In genomic region chr9:20398511-20399338, GRCh38 we compare ENCODE assay signal across 30 cellular contexts.
DNase-seq lines count a peak whose midpoint lies in the region; ATAC-seq and TF ChIP-seq lines count a peak whose summit lies in the region.
"Had no signal": no experiment of that assay in that cellular context is flagged by ENCODE, and none has a peak within 500 bp of the region (broad histone marks: within the 10 kb centered on the region; RNA-seq: fewer than 3 reads in every experiment).

No MANE protein-coding gene starts in this region.

- DNase-seq in activated T-cell treated with anti-CD3 and anti-CD28 coated beads, Interleukin-2, amount 50 U/mL, for 72 hours = no peak
- no peak for DNase-seq in activated T-cell treated with anti-CD3 and anti-CD28 coated beads, Interleukin-2, amount 50 U/mL, for 24 hours
- DNase-seq in KBM-7 (peak; percentile 48), NCI-H2171 (lab: John Stamatoyannopoulos, UW) (no peak), type B pancreatic cell (ENCODE audit: extremely low spot score, unreplicated experiment) (no peak), NCI-H345 (lab: John Stamatoyannopoulos, UW) (no peak)
- DNase-seq in activated CD8-positive, alpha-beta T cell treated with anti-CD3 and anti-CD28 coated beads for 36 hours = no peak
- no peak for DNase-seq in naive thymus-derived CD4-positive, alpha-beta T cell
- DNase-seq: activated CD4-positive, alpha-beta T cell treated with anti-CD3 and anti-CD28 coated beads for 1 hour; BE2C; Caco-2; effector CD8-positive, alpha-beta T cell; foreskin melanocyte; H7; immature natural killer cell; left lung; mesendoderm; NCI-H2029; NCI-H446; pancreas; stimulated activated CD4-positive, alpha-beta T cell treated with anti-CD3 and anti-CD28 coated beads, Interleukin-2, amount 100 ng/mL, for 24 hours had no signal

- ATAC-seq in activated T-cell treated with anti-CD3 and anti-CD28 coated beads, Interleukin-2, amount 50 U/mL, for 72 hours (replicated peaks in 1 of 2) = no peak
- ATAC-seq in activated CD8-positive, alpha-beta T cell treated with anti-CD3 and anti-CD28 coated beads for 36 hours = no peak
- ATAC-seq in naive thymus-derived CD4-positive, alpha-beta T cell = peak; percentile 26
- ATAC-seq: A549; esophagus mucosa; left lung; natural killer cell treated with Interleukin-12 subunit alpha and Interleukin-12 subunit beta and Interleukin-15 and Interleukin-18, amount 100 ng/mL, for 72 hours; pancreas; Right ventricle myocardium inferior had no signal

- no peaks in the 10 kb centered on the region for H3K9me3 ChIP-seq in naive thymus-derived CD4-positive, alpha-beta T cell (ENCODE audit: control insufficient read depth in 2 of 3, low read length in 3 of 3)
- H3K9me3 ChIP-seq: A549, BE2C, Caco-2, left lung, pancreas, vagina had no signal

- peak overlapping the region in 1 of 2 donors; percentile 11 for H3K4me3 Mint-ChIP-seq in activated T-cell treated with anti-CD3 and anti-CD28 coated beads, Interleukin-2, amount 50 U/mL, for 72 hours
- no peak overlapping the region for H3K4me3 Mint-ChIP-seq in activated T-cell treated with anti-CD3 and anti-CD28 coated beads, Interleukin-2, amount 50 U/mL, for 24 hours
- H3K4me3 Mint-ChIP-seq in activated CD8-positive, alpha-beta T cell treated with anti-CD3 and anti-CD28 coated beads for 36 hours = no peak overlapping the region
- peak overlapping the region; percentile 33 to 85 (median 71) for H3K4me3 Mint-ChIP-seq in naive thymus-derived CD4-positive, alpha-beta T cell
- no peak overlapping the region for H3K4me3 Mint-ChIP-seq in type B pancreatic cell
- H3K4me3 Mint-ChIP-seq: activated T-helper 1 cell treated with anti-CD3 and anti-CD28 coated beads, Interleukin-12 subunit alpha, Interleukin-12 subunit beta, Interleukin-2, Interleukin-4 antibody, amounts not matched to agents 30 ng/mL and 10 ng/mL and 1 ng/mL, durations not matched to agents 14 hours and 24 hours and 36 hours; brain; immature natural killer cell; natural killer cell treated with Interleukin-12 subunit alpha and Interleukin-12 subunit beta and Interleukin-15 and Interleukin-18, amount 100 ng/mL, for 72 hours had no signal

- H3K4me1 ChIP-seq in naive thymus-derived CD4-positive, alpha-beta T cell (ENCODE audit: control insufficient read depth in 2 of 2, insufficient read depth in 2 of 2, low read length in 2 of 2) = peaks cover 0 to 62% of the 10 kb centered on the region in 2 donors
- H3K4me1 ChIP-seq: BE2C, left lung, pancreas, vagina had no signal

- in situ Hi-C loops in KBM-7 (cut with MboI; ENCODE audit: low pct_unique_long_range_greater_than_20kb, low sequenced_read_pairs) = no loop called here

- peaks cover 64% of the 10 kb centered on the region for H3K4me1 Mint-ChIP-seq in activated T-cell treated with anti-CD3 and anti-CD28 coated beads, Interleukin-2, amount 50 U/mL, for 72 hours (ENCODE audit: low read depth)
- peaks cover 79% of the 10 kb centered on the region for H3K4me1 Mint-ChIP-seq in activated T-cell treated with anti-CD3 and anti-CD28 coated beads, Interleukin-2, amount 50 U/mL, for 24 hours (ENCODE audit: low read depth)
- peaks cover 58% of the 10 kb centered on the region for H3K4me1 Mint-ChIP-seq in activated CD8-positive, alpha-beta T cell treated with anti-CD3 and anti-CD28 coated beads for 36 hours (ENCODE audit: low read depth)
- H3K4me1 Mint-ChIP-seq in naive thymus-derived CD4-positive, alpha-beta T cell = peaks cover 41 to 98% (median 89%) of the 10 kb centered on the region in 7 donors
- H3K4me1 Mint-ChIP-seq in type B pancreatic cell (ENCODE audit: unreplicated experiment) = peaks cover 16% of the 10 kb centered on the region

- peak overlapping the region; percentile 48 for H3K27ac Mint-ChIP-seq in activated T-cell treated with anti-CD3 and anti-CD28 coated beads, Interleukin-2, amount 50 U/mL, for 72 hours
- no peak overlapping the region for H3K27ac Mint-ChIP-seq in activated T-cell treated with anti-CD3 and anti-CD28 coated beads, Interleukin-2, amount 50 U/mL, for 24 hours
- peak overlapping the region; percentile 53 for H3K27ac Mint-ChIP-seq in activated CD8-positive, alpha-beta T cell treated with anti-CD3 and anti-CD28 coated beads for 36 hours
- peak overlapping the region; percentile 47 to 97 (median 90) for H3K27ac Mint-ChIP-seq in naive thymus-derived CD4-positive, alpha-beta T cell
- no peak overlapping the region for H3K27ac Mint-ChIP-seq in type B pancreatic cell
- H3K27ac Mint-ChIP-seq: activated T-helper 1 cell treated with anti-CD3 and anti-CD28 coated beads, Interleukin-12 subunit alpha, Interleukin-12 subunit beta, Interleukin-2, Interleukin-4 antibody, amounts not matched to agents 30 ng/mL and 10 ng/mL and 1 ng/mL, durations not matched to agents 14 hours and 24 hours and 36 hours; immature natural killer cell; natural killer cell treated with Interleukin-12 subunit alpha and Interleukin-12 subunit beta and Interleukin-15 and Interleukin-18, amount 100 ng/mL, for 72 hours had no signal

- H3K36me3 ChIP-seq in naive thymus-derived CD4-positive, alpha-beta T cell (ENCODE audit: control insufficient read depth in 2 of 3, insufficient read depth in 3 of 3, low read length in 3 of 3) = no peaks in the 10 kb centered on the region
- H3K36me3 ChIP-seq: BE2C, left lung, pancreas, vagina had no signal

- H3K27ac ChIP-seq in naive thymus-derived CD4-positive, alpha-beta T cell (ENCODE audit: low read depth, low read length) = peak overlapping the region; percentile 32
- H3K27ac ChIP-seq: A549, hepatocyte, left lung, pancreas, vagina had no signal

- H3K27me3 ChIP-seq in naive thymus-derived CD4-positive, alpha-beta T cell (ENCODE audit: control insufficient read depth in 2 of 2, insufficient read depth in 2 of 2, low read length in 2 of 2) = no peaks in the 10 kb centered on the region
- H3K27me3 ChIP-seq: BE2C, hepatocyte, left lung, pancreas, vagina had no signal

- no peaks in the 10 kb centered on the region for H3K27me3 Mint-ChIP-seq in activated T-cell treated with anti-CD3 and anti-CD28 coated beads, Interleukin-2, amount 50 U/mL, for 72 hours (ENCODE audit: low read depth)
- no peaks in the 10 kb centered on the region for H3K27me3 Mint-ChIP-seq in activated T-cell treated with anti-CD3 and anti-CD28 coated beads, Interleukin-2, amount 50 U/mL, for 24 hours
- H3K27me3 Mint-ChIP-seq in activated CD8-positive, alpha-beta T cell treated with anti-CD3 and anti-CD28 coated beads for 36 hours = no peaks in the 10 kb centered on the region
- H3K27me3 Mint-ChIP-seq in naive thymus-derived CD4-positive, alpha-beta T cell = no peaks in the 10 kb centered on the region
- H3K27me3 Mint-ChIP-seq in type B pancreatic cell = no peaks in the 10 kb centered on the region
- H3K27me3 Mint-ChIP-seq: brain; natural killer cell treated with Interleukin-12 subunit alpha and Interleukin-12 subunit beta and Interleukin-15 and Interleukin-18, amount 100 ng/mL, for 72 hours had no signal

- no peak for TF ChIP-seq CTCF in activated CD8-positive, alpha-beta T cell treated with anti-CD3 and anti-CD28 coated beads for 36 hours (IDR thresholded peaks at IDR 0.05)
- TF ChIP-seq CTCF in type B pancreatic cell (conservative IDR thresholded peaks at IDR 0.05) = no peak

- CTCF ChIA-PET in activated CD8-positive, alpha-beta T cell treated with anti-CD3 and anti-CD28 coated beads for 36 hours (lab: Charles Lee) = interaction anchor here (1.1 to 2.1 kb wide), 3 partner anchors 9 to 213 kb away, joined by 3 to 4 read pairs (median 4); no protein-coding TSS in a partner anchor
- CTCF ChIA-PET in naive thymus-derived CD4-positive, alpha-beta T cell (lab: Charles Lee) = interaction anchor here (0.7 to 4.8 kb wide), 7 partner anchors 9 to 261 kb away, joined by 3 to 22 read pairs (median 3); no protein-coding TSS in a partner anchor

- POLR2A ChIA-PET in activated CD8-positive, alpha-beta T cell treated with anti-CD3 and anti-CD28 coated beads for 36 hours (lab: Charles Lee) = interaction anchor here (0.6 kb wide), 1 partner anchor 26 kb away, joined by 3 read pairs; no protein-coding TSS in a partner anchor
- POLR2A ChIA-PET in naive thymus-derived CD4-positive, alpha-beta T cell (lab: Charles Lee) = interaction anchor here (0.7 to 3.0 kb wide), 7 partner anchors 8 to 287 kb away, joined by 3 to 9 read pairs (median 3); no protein-coding TSS in a partner anchor

- peaks cover 0 to 2% of the 10 kb centered on the region in 2 donors for H3K9me3 Mint-ChIP-seq in activated T-cell treated with anti-CD3 and anti-CD28 coated beads, Interleukin-2, amount 50 U/mL, for 72 hours
- H3K9me3 Mint-ChIP-seq in activated T-cell treated with anti-CD3 and anti-CD28 coated beads, Interleukin-2, amount 50 U/mL, for 24 hours = no peaks in the 10 kb centered on the region
- H3K9me3 Mint-ChIP-seq in activated CD8-positive, alpha-beta T cell treated with anti-CD3 and anti-CD28 coated beads for 36 hours = no peaks in the 10 kb centered on the region
- peaks cover 0 to 10% (median 0%) of the 10 kb centered on the region in 11 donors for H3K9me3 Mint-ChIP-seq in naive thymus-derived CD4-positive, alpha-beta T cell
- no peaks in the 10 kb centered on the region for H3K9me3 Mint-ChIP-seq in type B pancreatic cell
- H3K9me3 Mint-ChIP-seq: brain; immature natural killer cell; natural killer cell treated with Interleukin-12 subunit alpha and Interleukin-12 subunit beta and Interleukin-15 and Interleukin-18, amount 100 ng/mL, for 72 hours had no signal

- peaks cover 3 to 4% of the 10 kb centered on the region in 2 donors for H3K36me3 Mint-ChIP-seq in activated T-cell treated with anti-CD3 and anti-CD28 coated beads, Interleukin-2, amount 50 U/mL, for 72 hours (ENCODE audit: insufficient read depth in 2 of 2)
- peaks cover 21% of the 10 kb centered on the region for H3K36me3 Mint-ChIP-seq in activated T-cell treated with anti-CD3 and anti-CD28 coated beads, Interleukin-2, amount 50 U/mL, for 24 hours (ENCODE audit: low read depth)
- peaks cover 19% of the 10 kb centered on the region for H3K36me3 Mint-ChIP-seq in activated CD8-positive, alpha-beta T cell treated with anti-CD3 and anti-CD28 coated beads for 36 hours (ENCODE audit: low read depth)
- H3K36me3 Mint-ChIP-seq in naive thymus-derived CD4-positive, alpha-beta T cell = peaks cover 12 to 52% (median 45%) of the 10 kb centered on the region in 5 donors
- H3K36me3 Mint-ChIP-seq in type B pancreatic cell = peaks cover 20% of the 10 kb centered on the region
- H3K36me3 Mint-ChIP-seq: natural killer cell treated with Interleukin-12 subunit alpha and Interleukin-12 subunit beta and Interleukin-15 and Interleukin-18, amount 100 ng/mL, for 72 hours had no signal

- intact Hi-C loops in activated CD8-positive, alpha-beta T cell treated with anti-CD3 and anti-CD28 coated beads for 36 hours (cut with micrococcal nuclease) = no loop called here
- intact Hi-C loops in naive thymus-derived CD4-positive, alpha-beta T cell (cut with micrococcal nuclease) = loop anchor here in 1 of 2 donors (1.0 to 5.0 kb wide), 3 partner anchors 9 to 126 kb away; no protein-coding TSS in a partner anchor

- H3K4me3 ChIP-seq in naive thymus-derived CD4-positive, alpha-beta T cell (ENCODE audit: low read length) = no peak overlapping the region
- H3K4me3 ChIP-seq: A549, hepatocyte, left lung, pancreas, smooth muscle cell, vagina had no signal

Comparison
In these comparisons a context has a peak if more than half of its experiments do, and no peak if none do; other contexts are left out.
1. H3K27ac Mint-ChIP-seq: peak in activated T-cell treated with anti-CD3 and anti-CD28 coated beads, Interleukin-2, amount 50 U/mL, for 72 hours (single experiment), activated CD8-positive, alpha-beta T cell treated with anti-CD3 and anti-CD28 coated beads for 36 hours (single experiment) and naive thymus-derived CD4-positive, alpha-beta T cell (9 of 9); none in activated T-cell treated with anti-CD3 and anti-CD28 coated beads, Interleukin-2, amount 50 U/mL, for 24 hours (single experiment) and type B pancreatic cell (single experiment).
2. H3K4me3 Mint-ChIP-seq: peak in naive thymus-derived CD4-positive, alpha-beta T cell (10 of 10); none in activated T-cell treated with anti-CD3 and anti-CD28 coated beads, Interleukin-2, amount 50 U/mL, for 24 hours (single experiment), activated CD8-positive, alpha-beta T cell treated with anti-CD3 and anti-CD28 coated beads for 36 hours (single experiment) and type B pancreatic cell (single experiment).